In genomic region chr12:116613256-116613655, GRCh38 we compare ENCODE assay signal across 30 cellular contexts. TPM values are rescaled to one million over a fixed set of nuclear protein-coding genes. Genes with fewer than 3 reads are reported as not detected.
"Had no signal": no experiment of that assay in that cellular context is flagged by ENCODE, and none has a peak within 500 bp of the region (broad histone marks: within the 10 kb centered on the region; RNA-seq: fewer than 3 reads in every experiment).

No MANE protein-coding gene starts in this region.

- FAIRE-seq: frontal cortex, islet of Langerhans had no signal

- H3K4me3 ChIP-seq: ascending aorta, cardiac muscle cell, coronary artery, dorsolateral prefrontal cortex, skin epidermis, upper lobe of right lung had no signal

- H3K27ac Mint-ChIP-seq: nephron; progenitor cell of endocrine pancreas; stimulated activated effector memory CD8-positive, alpha-beta T cell treated with anti-CD3 and anti-CD28 coated beads, Interleukin-12 subunit alpha, Interleukin-12 subunit beta, amount 100 ng/mL, for 72 hours; stimulated activated naive CD8-positive, alpha-beta T cell treated with anti-CD3 and anti-CD28 coated beads, Interleukin-15, Interleukin-2, amounts not matched to agents 100 ng/mL and 50 ng/mL, for 24 hours had no signal

- H3K9me3 ChIP-seq: ascending aorta, neutrophil, upper lobe of right lung had no signal

- H3K36me3 Mint-ChIP-seq: activated naive CD8-positive, alpha-beta T cell treated with anti-CD3 and anti-CD28 coated beads, Interleukin-2, amount 10 ng/mL, durations not matched to agents 7 days and 5 days; brain; stimulated activated effector memory CD8-positive, alpha-beta T cell treated with anti-CD3 and anti-CD28 coated beads, Interleukin-12 subunit alpha, Interleukin-12 subunit beta, amount 100 ng/mL, for 72 hours had no signal

- H3K36me3 ChIP-seq: ascending aorta, cardiac muscle cell, neutrophil, upper lobe of right lung, WERI-Rb-1 had no signal

- ATAC-seq: activated CD4-positive, CD25-positive, alpha-beta regulatory T cell treated with anti-CD3 and anti-CD28 coated beads, Interleukin-2, amount 50 U/mL, for 24 hours; sciatic nerve; stimulated activated effector memory CD8-positive, alpha-beta T cell treated with anti-CD3 and anti-CD28 coated beads, Interleukin-12 subunit alpha, Interleukin-12 subunit beta, amount 100 ng/mL, for 72 hours; upper lobe of right lung had no signal

- H3K9me3 Mint-ChIP-seq: activated naive CD8-positive, alpha-beta T cell treated with anti-CD3 and anti-CD28 coated beads, Interleukin-2, amount 10 ng/mL, durations not matched to agents 7 days and 5 days; stimulated activated effector memory CD8-positive, alpha-beta T cell treated with anti-CD3 and anti-CD28 coated beads, Interleukin-12 subunit alpha, Interleukin-12 subunit beta, amount 100 ng/mL, for 72 hours; stimulated activated naive CD8-positive, alpha-beta T cell treated with anti-CD3 and anti-CD28 coated beads, Interleukin-15, Interleukin-2, amounts not matched to agents 100 ng/mL and 50 ng/mL, for 24 hours had no signal

- H3K27me3 Mint-ChIP-seq: activated naive CD8-positive, alpha-beta T cell treated with anti-CD3 and anti-CD28 coated beads, Interleukin-2, amount 10 ng/mL, durations not matched to agents 7 days and 5 days; progenitor cell of endocrine pancreas; stimulated activated naive CD8-positive, alpha-beta T cell treated with anti-CD3 and anti-CD28 coated beads, Interleukin-15, Interleukin-2, amounts not matched to agents 100 ng/mL and 50 ng/mL, for 24 hours had no signal

- H3K27me3 ChIP-seq: ascending aorta, cardiac muscle cell, dorsolateral prefrontal cortex, neutrophil, upper lobe of right lung had no signal

- DNase-seq: activated CD4-positive, alpha-beta T cell treated with anti-CD3 and anti-CD28 coated beads for 48 hours; activated CD4-positive, alpha-beta T cell treated with anti-CD3 and anti-CD28 coated beads, Interleukin-2, amount 50 U/mL, for 48 hours; activated CD8-positive, alpha-beta memory T cell treated with anti-CD3 and anti-CD28 coated beads for 24 hours; activated effector memory CD4-positive, alpha-beta T cell treated with Interleukin-2 at 50 U/mL for 16 hours; activated naive CD4-positive, alpha-beta T cell treated with Interleukin-2 at 50 U/mL for 16 hours; activated naive CD8-positive, alpha-beta T cell treated with anti-CD3 and anti-CD28 coated beads, Interleukin-2, amount 10 ng/mL, durations not matched to agents 7 days and 5 days; dorsolateral prefrontal cortex; effector memory CD4-positive, alpha-beta T cell; mammary epithelial cell; stimulated activated CD4-positive, alpha-beta T cell treated with anti-CD3 and anti-CD28 coated beads, Interleukin-12 subunit alpha, Interleukin-12 subunit beta, amount 100 ng/mL, for 4 hours; stimulated activated CD4-positive, alpha-beta T cell treated with anti-CD3 and anti-CD28 coated beads, Interleukin-4, amount 100 ng/mL, for 24 hours; T1000; upper lobe of right lung; WERI-Rb-1 had no signal

- H3K4me1 ChIP-seq: ascending aorta had no signal

- H3K4me1 Mint-ChIP-seq: stimulated activated effector memory CD8-positive, alpha-beta T cell treated with anti-CD3 and anti-CD28 coated beads, Interleukin-12 subunit alpha, Interleukin-12 subunit beta, amount 100 ng/mL, for 72 hours had no signal

- H3K27ac ChIP-seq: ascending aorta, cardiac muscle cell, coronary artery, neutrophil, skin epidermis, upper lobe of right lung, WERI-Rb-1 had no signal

- H3K4me3 Mint-ChIP-seq: activated naive CD8-positive, alpha-beta T cell treated with anti-CD3 and anti-CD28 coated beads, Interleukin-2, amount 10 ng/mL, durations not matched to agents 7 days and 5 days; brain; nephron; stimulated activated effector memory CD8-positive, alpha-beta T cell treated with anti-CD3 and anti-CD28 coated beads, Interleukin-12 subunit alpha, Interleukin-12 subunit beta, amount 100 ng/mL, for 72 hours; stimulated activated naive CD8-positive, alpha-beta T cell treated with anti-CD3 and anti-CD28 coated beads, Interleukin-15, Interleukin-2, amounts not matched to agents 100 ng/mL and 50 ng/mL, for 24 hours had no signal

RNA-seq across cellular contexts. Expression of gene MAP1LC3B2, which starts 54.1 kb away (rescaled TPM):
- total RNA-seq: ascending aorta, epithelial cell of proximal tubule, liver, upper lobe of right lung had no signal
